In genomic region chr20:3738109-3739053, GRCh38 we compare ENCODE assay signal across 1 cellular context.
TF ChIP-seq lines count a peak whose summit lies in the region.

No MANE protein-coding gene starts in this region.

TF ChIP-seq in A549, 52 proteins besides CTCF, POLR2A, EP300 and RAD21:
- peak; percentile 24 to 58; a peak in 2 of 4 replicates for TF ChIP-seq CEBPB (IDR thresholded peaks at IDR 0.05)
- no peak for TF ChIP-seq JUNB (IDR thresholded peaks at IDR 0.05)
